8 cellular contexts compared by ENCODE assay signal in genomic region chr12:754238-754816, GRCh38. TPM values are rescaled to one million over a fixed set of nuclear protein-coding genes. Genes with fewer than 3 reads are reported as not detected.
DNase-seq lines count a peak whose midpoint lies in the region; ATAC-seq and TF ChIP-seq lines count a peak whose summit lies in the region.

No MANE protein-coding gene starts in this region.

- H3K4me2 ChIP-seq in PC-9 = peak overlapping the region; percentile 84

- ATAC-seq in GM21515 (IDR thresholded peaks at IDR 0.05; ENCODE audit: unreplicated experiment) (no peak), GM21360 (IDR thresholded peaks at IDR 0.05; ENCODE audit: unreplicated experiment) (no peak)

- POLR2A ChIA-PET in PC-9 (lab: Charles Lee; ENCODE audit: unreplicated experiment) = interaction anchor here (0.7 to 1.0 kb wide), 2 partner anchors 13 to 184 kb away, joined by 3 to 4 read pairs; no protein-coding TSS in a partner anchor

- intact Hi-C loops in PC-9 (cut with micrococcal nuclease; ENCODE audit: unreplicated experiment) = loop anchor here (5.0 kb wide), 3 partner anchors 193 to 838 kb away; partner anchors contain the start of genes FBXL14 and RAD52

- H3K4me1 ChIP-seq in PC-9 (replicated peaks; ENCODE audit: insufficient read depth) (peaks cover 40% of the 10 kb centered on the region), duodenal mucosa (ENCODE audit: control insufficient read depth in 1 of 2, insufficient read depth in 2 of 2, low read length in 2 of 2) (peaks cover 25 to 35% of the 10 kb centered on the region in 2 donors), mucosa of stomach (ENCODE audit: control insufficient read depth, insufficient read depth, low read length) (peaks cover 22% of the 10 kb centered on the region)

- H3F3A ChIP-seq in PC-9 (ENCODE audit: insufficient read depth, low read depth) = peaks cover 32% of the 10 kb centered on the region

- H3K27me3 ChIP-seq in PC-9 (ENCODE audit: insufficient read depth, low read depth) (no peaks in the 10 kb centered on the region), duodenal mucosa (ENCODE audit: control insufficient read depth in 1 of 2, insufficient read depth in 2 of 2, low read length in 2 of 2) (no peaks in the 10 kb centered on the region), mucosa of stomach (ENCODE audit: control insufficient read depth, insufficient read depth, low read length) (no peaks in the 10 kb centered on the region)

- H3K9ac ChIP-seq in duodenal mucosa (ENCODE audit: low read depth in 1 of 2, low read length in 2 of 2) (peak overlapping the region; percentile 76 to 82), mucosa of stomach (ENCODE audit: low read length) (peak overlapping the region; percentile 89)

- H3K9me3 ChIP-seq in PC-9 (ENCODE audit: insufficient read depth, low read depth) (no peaks in the 10 kb centered on the region), duodenal mucosa (ENCODE audit: control insufficient read depth in 1 of 2, low read length in 2 of 2) (no peaks in the 10 kb centered on the region), mucosa of stomach (ENCODE audit: control insufficient read depth, low read length) (no peaks in the 10 kb centered on the region)

- H3K27ac ChIP-seq in PC-9 (peak overlapping the region; percentile 19; the same call in 1 of the 2 replicates), duodenal mucosa (ENCODE audit: low read depth, low read length) (peak overlapping the region; percentile 98)

- peaks cover 47% of the 10 kb centered on the region for H4K20me1 ChIP-seq in PC-9 (ENCODE audit: insufficient read depth)

- no peaks in the 10 kb centered on the region for H3K9me2 ChIP-seq in PC-9 (ENCODE audit: insufficient read depth)

- H2AFZ ChIP-seq in PC-9 = peak overlapping the region; percentile 97; the same call in 1 of the 2 replicates

- CTCF ChIA-PET in PC-9 (lab: Charles Lee) = interaction anchor here (0.9 to 1.6 kb wide), 2 partner anchors 183 to 339 kb away, joined by 3 to 6 read pairs; no protein-coding TSS in a partner anchor

- H3K4me3 ChIP-seq in PC-9 (peak overlapping the region; percentile 81), duodenal mucosa (ENCODE audit: low read depth in 1 of 2, low read length in 2 of 2) (peak overlapping the region; percentile 86 to 96), mucosa of stomach (ENCODE audit: low read length) (peak overlapping the region; percentile 58)

- BruUV-seq in PC-9 (replicated peaks; lab: Mats Ljungman, UMichigan) = TSS peak; percentile 33

- H3K36me3 ChIP-seq in PC-9 (ENCODE audit: low read depth) = no peaks in the 10 kb centered on the region
- H3K36me3 ChIP-seq in duodenal mucosa (ENCODE audit: control insufficient read depth in 1 of 2, insufficient read depth in 2 of 2, low read length in 2 of 2) = no peaks in the 10 kb centered on the region
- no peaks in the 10 kb centered on the region for H3K36me3 ChIP-seq in mucosa of stomach (ENCODE audit: control insufficient read depth, insufficient read depth, low read length)

- DNase-seq in NOMO-1 treated with DMSO at 0.1 percent for 48 hours (lab: John Stamatoyannopoulos, UW; ENCODE audit: unreplicated experiment) (peak; percentile 26), NOMO-1 treated with dmso at 0.1 percent for 144 hours (lab: John Stamatoyannopoulos, UW; ENCODE audit: unreplicated experiment) (no peak), PC-9 (peak; percentile 45 to 56), mucosa of gallbladder (ENCODE audit: low spot score) (no peak)

- TF ChIP-seq CTCF in PC-9 (conservative IDR thresholded peaks at IDR 0.05) = no peak

- H3K79me2 ChIP-seq in PC-9 (ENCODE audit: low read depth) = peaks cover 64% of the 10 kb centered on the region

RNA-seq across cellular contexts. Expression of gene WNK1, which starts 1.9 kb away (rescaled TPM):
- total RNA-seq in PC-9 (2021) (142 and 150 TPM in 2 replicates), mucosa of gallbladder (170 TPM)

Comparison
In these comparisons a context has a peak if more than half of its experiments do, and no peak if none do; other contexts are left out.
1. DNase-seq: peak in NOMO-1 treated with DMSO at 0.1 percent for 48 hours (single experiment) and PC-9 (2 of 2); none in NOMO-1 treated with dmso at 0.1 percent for 144 hours (single experiment) and mucosa of gallbladder (single experiment).
2. Peak in every context shown above with its lines, with median percentiles within 50 percentile points of each other: H3K4me3 ChIP-seq.